1 cellular context compared by ENCODE assay signal in genomic region chr9:100352727-100353505, GRCh38.
A peak's percentile ranks its signal among the peaks of the same experiment; 100 is the strongest.
TF ChIP-seq lines count a peak whose summit lies in the region.

Gene TEX10 (minus strand): TSS chr9:100352942. CDS start chr9:100349363, 3,579 bp downstream.

TF ChIP-seq in K562, 482 proteins besides CTCF, POLR2A, EP300 and RAD21 (continued from another document and continues in another):
- TF ChIP-seq DDX20 (tag; IDR thresholded peaks at IDR 0.05; ENCODE audit: low read depth) (no peak), NR1H2 (CRISPR knock-in tag; IDR thresholded peaks at IDR 0.05) (no peak), NFXL1 (CRISPR knock-in tag; IDR thresholded peaks at IDR 0.05) (no peak), RBBP5 (IDR thresholded peaks at IDR 0.05; ENCODE audit: borderline replicate concordance, insufficient read depth, low read length, poor library complexity, severe bottlenecking) (peak; percentile 93), NFE2L1 (tag; IDR thresholded peaks at IDR 0.05; ENCODE audit: borderline replicate concordance, low read depth) (no peak), USF2 (CRISPR knock-in tag; IDR thresholded peaks at IDR 0.05) (peak; percentile 99), ZNF121 (CRISPR knock-in tag; conservative IDR thresholded peaks at IDR 0.05) (no peak), ZFP91 (CRISPR knock-in tag; IDR thresholded peaks at IDR 0.05) (no peak; the same call in 1 of the 2 replicates), ZNF436 (CRISPR knock-in tag; IDR thresholded peaks at IDR 0.05) (no peak), ZNF263 (CRISPR knock-in tag; IDR thresholded peaks at IDR 0.05; ENCODE audit: borderline replicate concordance) (peak; percentile 45; the same call in 1 of the 2 replicates), PHF21A (IDR thresholded peaks at IDR 0.05; ENCODE audit: borderline replicate concordance, low read depth) (no peak), BDP1 (IDR thresholded peaks at IDR 0.05; ENCODE audit: insufficient read depth, insufficient read length) (no peak), ZBTB5 (IDR thresholded peaks at IDR 0.05) (no peak), ZNF324 (CRISPR knock-in tag; IDR thresholded peaks at IDR 0.05) (no peak), MED1 (CRISPR knock-in tag; IDR thresholded peaks at IDR 0.05; ENCODE audit: borderline replicate concordance) (no peak), RNF219 (CRISPR knock-in tag; IDR thresholded peaks at IDR 0.05) (no peak), NFATC3 (IDR thresholded peaks at IDR 0.05) (no peak), CSDE1 (IDR thresholded peaks at IDR 0.05) (no peak), XRCC4 (IDR thresholded peaks at IDR 0.05; ENCODE audit: extremely low read depth, insufficient read depth, insufficient read length) (no peak), HMGXB4 (CRISPR knock-in tag; IDR thresholded peaks at IDR 0.05) (no peak), BMI1 (IDR thresholded peaks at IDR 0.05; ENCODE audit: low read length) (no peak), KDM4B (IDR thresholded peaks at IDR 0.05; ENCODE audit: borderline replicate concordance in 2 of 2, low read depth in 1 of 2) (peak in 1 of 2 experiments; percentile 91; a peak in 1 of 4 replicates), COPS2 (conservative IDR thresholded peaks at IDR 0.05) (no peak), ELF4 (CRISPR knock-in tag; IDR thresholded peaks at IDR 0.05) (no peak), CREM (IDR thresholded peaks at IDR 0.05; ENCODE audit: low read depth) (peak; percentile 83), ZC3H11A (IDR thresholded peaks at IDR 0.05; ENCODE audit: low read depth, low read length) (no peak), NBN (IDR thresholded peaks at IDR 0.05; ENCODE audit: low read depth) (peak; percentile 46; the same call in 1 of the 2 replicates), PCBP1 (IDR thresholded peaks at IDR 0.05; ENCODE audit: low read depth, low read length, poor library complexity, severe bottlenecking) (peak; percentile 69), ZNF316 (IDR thresholded peaks at IDR 0.05) (peak; percentile 71), CUX1 (CRISPR knock-in tag; IDR thresholded peaks at IDR 0.05) (no peak), ZZZ3 (IDR thresholded peaks at IDR 0.05) (no peak), E2F1 (CRISPR knock-in tag; IDR thresholded peaks at IDR 0.05) (no peak), ZNF780A (CRISPR knock-in tag; IDR thresholded peaks at IDR 0.05) (no peak), NFIX (CRISPR knock-in tag; IDR thresholded peaks at IDR 0.05; ENCODE audit: low read depth) (no peak), PHF8 (IDR thresholded peaks at IDR 0.05; ENCODE audit: borderline replicate concordance, low read length) (peak; percentile 91), POLR2B (IDR thresholded peaks at IDR 0.05; ENCODE audit: low read depth, partially characterized antibody) (peak; percentile 71), CHD2 (IDR thresholded peaks at IDR 0.05; ENCODE audit: low read depth, low read length) (peak; percentile 67), ARID3A (IDR thresholded peaks at IDR 0.05; ENCODE audit: borderline replicate concordance, low read depth, low read length) (no peak), THRA (IDR thresholded peaks at IDR 0.05) (no peak), CCNT2 (IDR thresholded peaks at IDR 0.05; ENCODE audit: borderline replicate concordance, extremely low read depth, insufficient read length, low read depth, low read length) (peak; percentile 90), ZNF24 (IDR thresholded peaks at IDR 0.05) (no peak), POLR3G (IDR thresholded peaks at IDR 0.05; ENCODE audit: extremely low read depth, insufficient read length, insufficient replicate concordance) (no peak), BHLHE40 (IDR thresholded peaks at IDR 0.05; ENCODE audit: low read length) (peak; percentile 98), ZNF740 (CRISPR knock-in tag; IDR thresholded peaks at IDR 0.05) (0 out of 2 replicates have a peak, but pooled peaks have one; percentile 25), ZNF740 (tag; IDR thresholded peaks at IDR 0.05) (no peak), BRD9 (IDR thresholded peaks at IDR 0.05; ENCODE audit: low read depth, partially characterized antibody) (no peak), GATAD2A (IDR thresholded peaks at IDR 0.05) (peak; percentile 66; the same call in 1 of the 2 replicates), TRIM28 (IDR thresholded peaks at IDR 0.05) (no peak), NUFIP1 (IDR thresholded peaks at IDR 0.05; ENCODE audit: partially characterized antibody) (no peak)
